ENCODE assay signal across 8 cellular contexts in genomic region chr11:809287-810039, GRCh38.
DNase-seq lines count a peak whose midpoint lies in the region; ATAC-seq and FAIRE-seq lines count a peak whose summit lies in the region.

Gene RPLP2 (plus strand): TSS chr11:809967. CDS start chr11:810235, 268 bp downstream.

- DNase-seq in Ammon's horn (ENCODE audit: low spot score) = peak; percentile 97
- DNase-seq in GM19239 (ENCODE audit: insufficient read length, low spot score) = peak; percentile 94
- peak; percentile 72 for DNase-seq in NCI-H524 treated with DMSO at 0.1 percent for 48 hours (lab: John Stamatoyannopoulos, UW)
- peak; percentile 97 to 98 for DNase-seq in activated CD4-positive, alpha-beta T cell treated with anti-CD3 and anti-CD28 coated beads for 4 hours
- peak; percentile 94 for DNase-seq in stimulated activated CD4-positive, alpha-beta T cell treated with anti-CD3 and anti-CD28 coated beads, Interleukin-1b, Interleukin-23, amount 100 ng/mL, for 4 hours (ENCODE audit: low read depth in 2 of 2)

- no peaks in the 10 kb centered on the region for H3K27me3 ChIP-seq in layer of hippocampus (ENCODE audit: control insufficient read depth, insufficient read depth, low read length)

- ATAC-seq in HG03457 (IDR thresholded peaks at IDR 0.05; ENCODE audit: unreplicated experiment) = peak; percentile 51

- H3K27ac ChIP-seq in cingulate gyrus (ENCODE audit: low read depth, low read length) (peak within 1 kb of the TSS; percentile 99), layer of hippocampus (ENCODE audit: low read depth, low read length) (peak within 1 kb of the TSS; percentile 100)

- FAIRE-seq in GM19239 (lab: Jason Lieb, UNC) = peak; percentile 96

Comparison
In these comparisons a context has a peak if more than half of its experiments do, and no peak if none do; other contexts are left out.
1. Peak in every context shown above with its lines: DNase-seq, ATAC-seq and H3K27ac ChIP-seq.